In the genomic region with DNA sequence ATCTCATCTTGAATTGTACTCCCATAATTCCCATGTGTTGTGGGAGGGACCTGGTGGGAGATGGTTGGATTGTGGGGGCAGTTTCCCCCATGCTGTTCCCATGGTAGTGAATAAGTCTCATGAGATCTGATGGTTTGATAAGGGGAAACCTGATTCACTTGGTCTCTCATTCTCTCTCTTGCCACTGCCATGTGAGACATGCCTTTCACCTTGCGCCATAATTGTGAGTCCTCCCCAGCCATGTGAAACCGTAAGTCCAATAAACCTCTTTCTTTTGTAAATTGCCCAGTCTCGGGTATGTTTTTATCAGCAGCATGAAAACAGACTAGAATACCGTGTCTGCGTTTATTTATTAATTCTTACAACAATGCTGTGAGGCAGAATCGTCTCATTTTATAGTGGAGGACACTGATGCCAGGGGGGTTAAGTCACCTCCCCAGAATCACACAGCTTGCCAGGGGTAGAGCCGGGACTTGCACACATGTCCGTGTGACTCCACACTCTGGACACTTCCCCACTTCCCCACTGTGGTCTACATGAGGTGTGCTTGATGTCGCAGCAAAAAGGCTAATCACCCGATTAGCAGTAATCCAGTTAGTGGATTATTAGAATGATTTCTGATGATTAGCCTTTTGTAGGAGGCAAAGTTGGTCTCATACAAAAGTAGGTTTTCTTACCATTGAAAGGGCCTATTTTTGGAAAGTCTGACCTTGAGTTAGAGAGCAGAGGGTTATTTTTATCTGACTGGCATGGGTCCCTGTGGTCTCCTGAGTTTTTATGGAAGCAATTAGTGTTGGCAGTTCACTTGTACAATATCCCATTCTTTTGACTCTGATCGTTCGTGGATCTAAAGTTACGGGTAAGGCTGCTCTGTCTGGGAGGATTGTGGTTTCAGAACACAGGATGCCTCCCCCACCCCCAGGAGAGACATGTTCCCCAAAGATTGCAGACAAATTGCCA, we compare ENCODE assay signal across 1 cellular context.
TF ChIP-seq lines count a peak whose summit lies in the region.

No MANE protein-coding gene starts in this region.

TF ChIP-seq in SK-N-SH, 30 proteins besides CTCF, POLR2A, EP300 and RAD21 (continued from another document):
- TF ChIP-seq, protein P1, sequence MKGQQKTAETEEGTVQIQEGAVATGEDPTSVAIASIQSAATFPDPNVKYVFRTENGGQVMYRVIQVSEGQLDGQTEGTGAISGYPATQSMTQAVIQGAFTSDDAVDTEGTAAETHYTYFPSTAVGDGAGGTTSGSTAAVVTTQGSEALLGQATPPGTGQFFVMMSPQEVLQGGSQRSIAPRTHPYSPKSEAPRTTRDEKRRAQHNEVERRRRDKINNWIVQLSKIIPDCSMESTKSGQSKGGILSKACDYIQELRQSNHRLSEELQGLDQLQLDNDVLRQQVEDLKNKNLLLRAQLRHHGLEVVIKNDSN (IDR thresholded peaks at IDR 0.05; ENCODE audit: borderline replicate concordance, low read depth), result no peak
- TF ChIP-seq JUND (IDR thresholded peaks at IDR 0.05) (no peak), RFX5 (IDR thresholded peaks at IDR 0.05; ENCODE audit: low read length) (no peak), SIN3A (IDR thresholded peaks at IDR 0.05; ENCODE audit: borderline replicate concordance, low read depth, low read length) (no peak), GATA2 (CRISPR knock-in tag; IDR thresholded peaks at IDR 0.05) (no peak), NFIC (IDR thresholded peaks at IDR 0.05; ENCODE audit: borderline replicate concordance) (peak; percentile 53; the same call in 1 of the 2 replicates), TCF12 (IDR thresholded peaks at IDR 0.05) (peak; percentile 66), TAF1 (IDR thresholded peaks at IDR 0.05; ENCODE audit: borderline replicate concordance, low read depth, low read length) (no peak), FOXM1 (IDR thresholded peaks at IDR 0.05; ENCODE audit: low read depth) (peak; percentile 73; the same call in 1 of the 2 replicates), YY1 (IDR thresholded peaks at IDR 0.05; ENCODE audit: low read depth) (no peak), FOXJ3 (CRISPR knock-in tag; IDR thresholded peaks at IDR 0.05) (no peak), MEF2A (IDR thresholded peaks at IDR 0.05; ENCODE audit: borderline replicate concordance, low read depth) (peak; percentile 91; the same call in 1 of the 2 replicates), FOSL2 (IDR thresholded peaks at IDR 0.05; ENCODE audit: borderline replicate concordance, low read depth) (peak; percentile 6; the same call in 1 of the 2 replicates), SMC3 (IDR thresholded peaks at IDR 0.05; ENCODE audit: low read depth, low read length) (no peak), RXRA (IDR thresholded peaks at IDR 0.05; ENCODE audit: borderline replicate concordance, low read depth) (peak; percentile 42; the same call in 1 of the 2 replicates), EZH2phosphoT487 (IDR thresholded peaks at IDR 0.05; ENCODE audit: borderline replicate concordance, low read depth) (no peak), NRF1 (IDR thresholded peaks at IDR 0.05; ENCODE audit: low read depth, low read length) (no peak), POLR2AphosphoS5 (IDR thresholded peaks at IDR 0.05; ENCODE audit: low read depth, low read length) (peak; percentile 49; the same call in 1 of the 2 replicates), TEAD4 (IDR thresholded peaks at IDR 0.05; ENCODE audit: borderline replicate concordance, insufficient read depth) (peak; percentile 19; the same call in 1 of the 2 replicates)
- TF ChIP-seq, protein P2, sequence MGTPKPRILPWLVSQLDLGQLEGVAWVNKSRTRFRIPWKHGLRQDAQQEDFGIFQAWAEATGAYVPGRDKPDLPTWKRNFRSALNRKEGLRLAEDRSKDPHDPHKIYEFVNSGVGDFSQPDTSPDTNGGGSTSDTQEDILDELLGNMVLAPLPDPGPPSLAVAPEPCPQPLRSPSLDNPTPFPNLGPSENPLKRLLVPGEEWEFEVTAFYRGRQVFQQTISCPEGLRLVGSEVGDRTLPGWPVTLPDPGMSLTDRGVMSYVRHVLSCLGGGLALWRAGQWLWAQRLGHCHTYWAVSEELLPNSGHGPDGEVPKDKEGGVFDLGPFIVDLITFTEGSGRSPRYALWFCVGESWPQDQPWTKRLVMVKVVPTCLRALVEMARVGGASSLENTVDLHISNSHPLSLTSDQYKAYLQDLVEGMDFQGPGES (IDR thresholded peaks at IDR 0.05; ENCODE audit: low read depth, low read length), result no peak
- TF ChIP-seq, protein P3, sequence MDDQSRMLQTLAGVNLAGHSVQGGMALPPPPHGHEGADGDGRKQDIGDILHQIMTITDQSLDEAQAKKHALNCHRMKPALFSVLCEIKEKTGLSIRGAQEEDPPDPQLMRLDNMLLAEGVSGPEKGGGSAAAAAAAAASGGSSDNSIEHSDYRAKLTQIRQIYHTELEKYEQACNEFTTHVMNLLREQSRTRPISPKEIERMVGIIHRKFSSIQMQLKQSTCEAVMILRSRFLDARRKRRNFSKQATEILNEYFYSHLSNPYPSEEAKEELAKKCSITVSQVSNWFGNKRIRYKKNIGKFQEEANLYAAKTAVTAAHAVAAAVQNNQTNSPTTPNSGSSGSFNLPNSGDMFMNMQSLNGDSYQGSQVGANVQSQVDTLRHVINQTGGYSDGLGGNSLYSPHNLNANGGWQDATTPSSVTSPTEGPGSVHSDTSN (IDR thresholded peaks at IDR 0.05), result peak; percentile 65
- TF ChIP-seq, protein P4, sequence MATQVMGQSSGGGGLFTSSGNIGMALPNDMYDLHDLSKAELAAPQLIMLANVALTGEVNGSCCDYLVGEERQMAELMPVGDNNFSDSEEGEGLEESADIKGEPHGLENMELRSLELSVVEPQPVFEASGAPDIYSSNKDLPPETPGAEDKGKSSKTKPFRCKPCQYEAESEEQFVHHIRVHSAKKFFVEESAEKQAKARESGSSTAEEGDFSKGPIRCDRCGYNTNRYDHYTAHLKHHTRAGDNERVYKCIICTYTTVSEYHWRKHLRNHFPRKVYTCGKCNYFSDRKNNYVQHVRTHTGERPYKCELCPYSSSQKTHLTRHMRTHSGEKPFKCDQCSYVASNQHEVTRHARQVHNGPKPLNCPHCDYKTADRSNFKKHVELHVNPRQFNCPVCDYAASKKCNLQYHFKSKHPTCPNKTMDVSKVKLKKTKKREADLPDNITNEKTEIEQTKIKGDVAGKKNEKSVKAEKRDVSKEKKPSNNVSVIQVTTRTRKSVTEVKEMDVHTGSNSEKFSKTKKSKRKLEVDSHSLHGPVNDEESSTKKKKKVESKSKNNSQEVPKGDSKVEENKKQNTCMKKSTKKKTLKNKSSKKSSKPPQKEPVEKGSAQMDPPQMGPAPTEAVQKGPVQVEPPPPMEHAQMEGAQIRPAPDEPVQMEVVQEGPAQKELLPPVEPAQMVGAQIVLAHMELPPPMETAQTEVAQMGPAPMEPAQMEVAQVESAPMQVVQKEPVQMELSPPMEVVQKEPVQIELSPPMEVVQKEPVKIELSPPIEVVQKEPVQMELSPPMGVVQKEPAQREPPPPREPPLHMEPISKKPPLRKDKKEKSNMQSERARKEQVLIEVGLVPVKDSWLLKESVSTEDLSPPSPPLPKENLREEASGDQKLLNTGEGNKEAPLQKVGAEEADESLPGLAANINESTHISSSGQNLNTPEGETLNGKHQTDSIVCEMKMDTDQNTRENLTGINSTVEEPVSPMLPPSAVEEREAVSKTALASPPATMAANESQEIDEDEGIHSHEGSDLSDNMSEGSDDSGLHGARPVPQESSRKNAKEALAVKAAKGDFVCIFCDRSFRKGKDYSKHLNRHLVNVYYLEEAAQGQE (IDR thresholded peaks at IDR 0.05; ENCODE audit: low read depth, low read length), result no peak
- TF ChIP-seq, protein P5, sequence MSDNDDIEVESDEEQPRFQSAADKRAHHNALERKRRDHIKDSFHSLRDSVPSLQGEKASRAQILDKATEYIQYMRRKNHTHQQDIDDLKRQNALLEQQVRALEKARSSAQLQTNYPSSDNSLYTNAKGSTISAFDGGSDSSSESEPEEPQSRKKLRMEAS (IDR thresholded peaks at IDR 0.05; ENCODE audit: low read depth), result no peak
TF ChIP-seq in SK-N-SH: peak in this region for 9.
